10 cellular contexts compared by ENCODE assay signal in genomic region chr15:74364936-74365618, GRCh38. TPM values are rescaled to one million over a fixed set of nuclear protein-coding genes. Genes with fewer than 3 reads are reported as not detected.
DNase-seq lines count a peak whose midpoint lies in the region; ATAC-seq, FAIRE-seq and TF ChIP-seq lines count a peak whose summit lies in the region.
"Had no signal": no experiment of that assay in that cellular context is flagged by ENCODE, and none has a peak within 500 bp of the region (broad histone marks: within the 10 kb centered on the region; RNA-seq: fewer than 3 reads in every experiment).

No MANE protein-coding gene starts in this region.

- ATAC-seq in gastrocnemius medialis (peak in 1 of 2 donors; percentile 5), SK-N-SH treated with all-trans-retinoic acid at 6 μM for 48 hours (no peak), HG02970 (IDR thresholded peaks at IDR 0.05; ENCODE audit: low FRiP score, unreplicated experiment) (no peak)
- ATAC-seq: HCT116 had no signal

- H3K4me1 ChIP-seq in iPS DF 6.9 (ENCODE audit: control insufficient read depth, insufficient read depth, low read length) (peaks cover 3% of the 10 kb centered on the region), gastrocnemius medialis (peaks cover 5 to 6% of the 10 kb centered on the region in 2 donors)

- no peak for FAIRE-seq in H54 (lab: Jason Lieb, UNC)

- CTCF ChIA-PET in GM10248 (lab: Yijun Ruan, JAX): interaction anchor here (1.2 to 22.3 kb wide), 2 partner anchors 17 to 71 kb away, joined by 3 to 827 read pairs; partner anchors contain the start of gene SEMA7A

- POLR2A ChIA-PET in GM10248 (lab: Yijun Ruan, JAX): no interaction called here

- H3K4me1 Mint-ChIP-seq in activated T-helper 2 cell treated with anti-CD3 and anti-CD28 coated beads, Interferon-gamma antibody, Interleukin-2, Interleukin-4, amounts not matched to agents 10 μg/mL and 5 μg/mL and 100 μg/mL, durations not matched to agents 14 hours and 24 hours and 36 hours (ENCODE audit: low read depth): no peaks in the 10 kb centered on the region

- H3K9me3 ChIP-seq in iPS DF 6.9 (ENCODE audit: control insufficient read depth, insufficient read depth, low read length) (no peaks in the 10 kb centered on the region), gastrocnemius medialis (no peaks in the 10 kb centered on the region)

- in situ Hi-C loops in gastrocnemius medialis (cut with MboI; ENCODE audit: low sequenced_read_pairs in 4 of 4): loop anchor here in 1 of 4 donors (10.0 kb wide), 1 partner anchor 130 kb away; no protein-coding TSS in a partner anchor

- TF ChIP-seq POLR2A in gastrocnemius medialis (IDR thresholded peaks at IDR 0.05) (no peak), H54 (IDR thresholded peaks at IDR 0.05; ENCODE audit: low read depth, low read length) (no peak)

- DNase-seq in GM10248 (ENCODE audit: extremely low spot score): peak; percentile 7
- DNase-seq in activated T-helper 2 cell treated with anti-CD3 and anti-CD28 coated beads, Interferon-gamma antibody, Interleukin-2, Interleukin-4, amounts not matched to agents 10 μg/mL and 5 μg/mL and 100 μg/mL, durations not matched to agents 14 hours and 24 hours and 36 hours (ENCODE audit: low spot score): no peak
- DNase-seq in iPS DF 6.9 (ENCODE audit: low read depth, low spot score): no peak
- no peak for DNase-seq in gastrocnemius medialis
- no peak for DNase-seq in H54 (ENCODE audit: insufficient read length, low spot score)
- DNase-seq in cortex of kidney (lab: John Stamatoyannopoulos, UW): no peak
- DNase-seq: NCI-H1048 had no signal

- no peak overlapping the region for H3K27ac Mint-ChIP-seq in activated T-helper 2 cell treated with anti-CD3 and anti-CD28 coated beads, Interferon-gamma antibody, Interleukin-2, Interleukin-4, amounts not matched to agents 10 μg/mL and 5 μg/mL and 100 μg/mL, durations not matched to agents 14 hours and 24 hours and 36 hours

- H3K27ac ChIP-seq in iPS DF 6.9 (ENCODE audit: low read length) (no peak overlapping the region), gastrocnemius medialis (peak overlapping the region; percentile 26 to 66 (median 56))

- H3K4me3 Mint-ChIP-seq in activated T-helper 2 cell treated with anti-CD3 and anti-CD28 coated beads, Interferon-gamma antibody, Interleukin-2, Interleukin-4, amounts not matched to agents 10 μg/mL and 5 μg/mL and 100 μg/mL, durations not matched to agents 14 hours and 24 hours and 36 hours (ENCODE audit: low read depth): peak overlapping the region; percentile 34

- H3K36me3 ChIP-seq in iPS DF 6.9 (ENCODE audit: control insufficient read depth, insufficient read depth, low read length): no peaks in the 10 kb centered on the region
- H3K36me3 ChIP-seq in gastrocnemius medialis: no peaks in the 10 kb centered on the region

- no peak for TF ChIP-seq CTCF in GM10248 (IDR thresholded peaks at IDR 0.05; ENCODE audit: control extremely low read depth, extremely low read depth, low read depth, missing control alignments)
- TF ChIP-seq CTCF in gastrocnemius medialis (IDR thresholded peaks at IDR 0.05 in 4 of 5, conservative IDR thresholded peaks at IDR 0.05 in 1 of 5): no peak

- H3K27me3 Mint-ChIP-seq in activated T-helper 2 cell treated with anti-CD3 and anti-CD28 coated beads, Interferon-gamma antibody, Interleukin-2, Interleukin-4, amounts not matched to agents 10 μg/mL and 5 μg/mL and 100 μg/mL, durations not matched to agents 14 hours and 24 hours and 36 hours (ENCODE audit: low read depth): peaks cover 53% of the 10 kb centered on the region

- no peaks in the 10 kb centered on the region for H3K9me3 Mint-ChIP-seq in activated T-helper 2 cell treated with anti-CD3 and anti-CD28 coated beads, Interferon-gamma antibody, Interleukin-2, Interleukin-4, amounts not matched to agents 10 μg/mL and 5 μg/mL and 100 μg/mL, durations not matched to agents 14 hours and 24 hours and 36 hours

- WGBS in iPS DF 6.9 (ENCODE audit: insufficient coverage, insufficient read length): no CpG with 5 or more reads among the region's 12 CpGs

- H3K27me3 ChIP-seq in iPS DF 6.9 (ENCODE audit: control insufficient read depth, insufficient read depth, low read length) (no peaks in the 10 kb centered on the region), gastrocnemius medialis (no peaks in the 10 kb centered on the region)

- H3K4me3 ChIP-seq in iPS DF 6.9 (ENCODE audit: low read length) (peak overlapping the region; percentile 51; the same call in 1 of the 2 replicates), gastrocnemius medialis (peak overlapping the region; percentile 60 to 91 (median 64))

- H3K36me3 Mint-ChIP-seq in activated T-helper 2 cell treated with anti-CD3 and anti-CD28 coated beads, Interferon-gamma antibody, Interleukin-2, Interleukin-4, amounts not matched to agents 10 μg/mL and 5 μg/mL and 100 μg/mL, durations not matched to agents 14 hours and 24 hours and 36 hours (ENCODE audit: low read depth): no peaks in the 10 kb centered on the region

- intact Hi-C loops in activated T-helper 2 cell treated with anti-CD3 and anti-CD28 coated beads, Interferon-gamma antibody, Interleukin-2, Interleukin-4, amounts not matched to agents 10 μg/mL and 5 μg/mL and 100 μg/mL, durations not matched to agents 14 hours and 24 hours and 36 hours (cut with micrococcal nuclease): no loop called here
- intact Hi-C loops in gastrocnemius medialis (cut with DNase I; ENCODE audit: low total_unique reads): no loop called here

TF ChIP-seq in SK-N-SH treated with all-trans-retinoic acid at 6 μM for 48 hours, 23 proteins besides CTCF, POLR2A, EP300 and RAD21:
- TF ChIP-seq ZNF565 (CRISPR knock-in tag; conservative IDR thresholded peaks at IDR 0.05; ENCODE audit: low read depth): no peak
- TF ChIP-seq OSR1 (CRISPR knock-in tag; IDR thresholded peaks at IDR 0.05): no peak
- TF ChIP-seq PPARA (CRISPR knock-in tag; IDR thresholded peaks at IDR 0.05; ENCODE audit: borderline replicate concordance): no peak
- no peak for TF ChIP-seq ZFP3 (CRISPR knock-in tag; IDR thresholded peaks at IDR 0.05)
- no peak for TF ChIP-seq ISL1 (CRISPR knock-in tag; IDR thresholded peaks at IDR 0.05)
- no peak for TF ChIP-seq SNAI2 (CRISPR knock-in tag; IDR thresholded peaks at IDR 0.05)
- no peak for TF ChIP-seq GLIS3 (CRISPR knock-in tag; IDR thresholded peaks at IDR 0.05)
- no peak for TF ChIP-seq ZC3H10 (CRISPR knock-in tag; IDR thresholded peaks at IDR 0.05)
- TF ChIP-seq CREB5 (CRISPR knock-in tag; IDR thresholded peaks at IDR 0.05; ENCODE audit: low read depth): no peak
- no peak for TF ChIP-seq CSRNP3 (CRISPR knock-in tag; IDR thresholded peaks at IDR 0.05)
- no peak for TF ChIP-seq ZNF70 (CRISPR knock-in tag; IDR thresholded peaks at IDR 0.05)
- no peak for TF ChIP-seq PATZ1 (CRISPR knock-in tag; IDR thresholded peaks at IDR 0.05; ENCODE audit: borderline replicate concordance)
- TF ChIP-seq TCF4 (CRISPR knock-in tag; IDR thresholded peaks at IDR 0.05; ENCODE audit: borderline replicate concordance): no peak

RNA-seq across cellular contexts. Expression of gene CYP11A1, which starts 2.4 kb away (rescaled TPM):
- total RNA-seq in activated T-helper 2 cell treated with anti-CD3 and anti-CD28 coated beads, Interferon-gamma antibody, Interleukin-2, Interleukin-4, amounts not matched to agents 10 μg/mL and 5 μg/mL and 100 μg/mL, durations not matched to agents 14 hours and 24 hours and 36 hours: not detected in 2 replicates
- total RNA-seq in gastrocnemius medialis: 1 to 10 TPM in 1 of 4 donors, under 1 TPM in 3; 0.15 to 2.5 (median 0.67) TPM
